ENCODE assay signal across 2 cellular contexts in genomic region chr6:155647354-155647753, GRCh38.
TF ChIP-seq lines count a peak whose summit lies in the region.

No MANE protein-coding gene starts in this region.

TF ChIP-seq in H1, 55 proteins besides CTCF, POLR2A, EP300 and RAD21:
- TF ChIP-seq USF2 (IDR thresholded peaks at IDR 0.05; ENCODE audit: low read length) (no peak), CREB1 (IDR thresholded peaks at IDR 0.05) (no peak), KDM4A (IDR thresholded peaks at IDR 0.05; ENCODE audit: low read depth, low read length, severe bottlenecking) (no peak), SIRT6 (IDR thresholded peaks at IDR 0.05; ENCODE audit: low read length) (no peak), JUND (IDR thresholded peaks at IDR 0.05; ENCODE audit: low read length) (no peak), ASH2L (IDR thresholded peaks at IDR 0.05; ENCODE audit: low read length) (no peak)

TF ChIP-seq in HepG2, 621 proteins besides CTCF, POLR2A, EP300 and RAD21:
- no peak for TF ChIP-seq ONECUT2 (CRISPR knock-in tag; IDR thresholded peaks at IDR 0.05)
